1 cellular context compared by ENCODE assay signal in the genomic region with DNA sequence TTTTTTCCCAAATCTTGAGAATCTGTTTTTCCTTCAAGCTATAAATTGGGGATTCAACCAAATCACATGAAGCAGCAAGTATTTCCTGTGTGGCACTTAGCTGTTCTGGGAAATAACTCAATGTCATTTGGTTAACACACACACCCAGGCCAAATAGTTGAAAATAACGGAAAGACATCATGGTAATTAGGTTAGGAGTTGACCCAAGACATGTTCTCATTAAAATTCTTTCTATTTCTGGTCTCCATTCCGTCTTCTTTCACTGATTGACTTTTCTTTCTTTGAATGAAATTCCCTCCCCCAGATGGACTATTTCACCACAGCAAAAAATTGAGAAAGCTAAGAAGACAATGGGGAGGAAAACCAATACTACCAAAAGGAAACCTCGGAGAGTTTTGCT.
TF ChIP-seq lines count a peak whose summit lies in the region.

No MANE protein-coding gene starts in this region.

TF ChIP-seq in SK-N-SH treated with all-trans-retinoic acid at 6 μM for 48 hours, 23 proteins besides CTCF, POLR2A, EP300 and RAD21 (continued from another document):
- 0 out of 2 replicates have a peak, but pooled peaks have one; percentile 12 for TF ChIP-seq CSDC2 (CRISPR knock-in tag; IDR thresholded peaks at IDR 0.05)
- 0 out of 2 replicates have a peak, but pooled peaks have one; percentile 10 for TF ChIP-seq GLIS3 (CRISPR knock-in tag; IDR thresholded peaks at IDR 0.05)
- TF ChIP-seq ISL1 (CRISPR knock-in tag; IDR thresholded peaks at IDR 0.05), result peak; percentile 88
- peak; percentile 65; the same call in 1 of the 2 replicates for TF ChIP-seq ZFP3 (CRISPR knock-in tag; IDR thresholded peaks at IDR 0.05)
TF ChIP-seq in SK-N-SH treated with all-trans-retinoic acid at 6 μM for 48 hours: peak in this region for 8.
